ENCODE assay signal across 8 cellular contexts in genomic region chr20:24469116-24470030, GRCh38. TPM values are rescaled to one million over a fixed set of nuclear protein-coding genes. Genes with fewer than 3 reads are reported as not detected.
DNase-seq lines count a peak whose midpoint lies in the region; ATAC-seq, FAIRE-seq and TF ChIP-seq lines count a peak whose summit lies in the region.

Gene SYNDIG1 (plus strand): TSS chr20:24469629. CDS start chr20:24543098, 73,469 bp downstream.

- no peaks in the 10 kb centered on the region for H3K79me2 ChIP-seq in endothelial cell of umbilical vein (ENCODE audit: control insufficient read depth, insufficient read depth, low read length)

- no TSS peak for BruUV-seq in endothelial cell of umbilical vein (replicated peaks; lab: Mats Ljungman, UMichigan)

- TF ChIP-seq CTCF in endothelial cell of umbilical vein (IDR thresholded peaks at IDR 0.05; ENCODE audit: extremely low read depth in 1 of 2, insufficient read depth in 1 of 2, low read depth in 1 of 2, low read length in 2 of 2) (no peak), nephron (IDR thresholded peaks at IDR 0.05; ENCODE audit: unreplicated experiment in 3 of 3) (no peak)

- H3K4me3 Mint-ChIP-seq in nephron, result peak within 1 kb of the TSS; percentile 84 to 90 (median 87)

- no peaks in the 10 kb centered on the region for H3K9me3 Mint-ChIP-seq in nephron

- intact Hi-C loops in endothelial cell of umbilical vein (cut with micrococcal nuclease), result no loop called here

- no peaks in the 10 kb centered on the region for H3K9me3 ChIP-seq in endothelial cell of umbilical vein (replicated peaks; ENCODE audit: control insufficient read depth, insufficient read depth, low read length)

- no peak within 1 kb of the TSS for H3K9ac ChIP-seq in endothelial cell of umbilical vein (replicated peaks; ENCODE audit: extremely low read depth, insufficient read depth, low read length)

- H3K4me3 ChIP-seq in endothelial cell of umbilical vein (replicated peaks in 1 of 3; ENCODE audit: insufficient read depth in 1 of 3, low read depth in 1 of 3, low read length in 3 of 3), result no peak within 1 kb of the TSS

- TF ChIP-seq POLR2A in endothelial cell of umbilical vein (IDR thresholded peaks at IDR 0.05; ENCODE audit: low read depth, low read length), result no peak

- H3K36me3 ChIP-seq in endothelial cell of umbilical vein (ENCODE audit: control insufficient read depth in 2 of 2, extremely low read depth in 1 of 2, insufficient read depth in 2 of 2, low read length in 2 of 2), result no peaks in the 10 kb centered on the region

- H3K4me1 ChIP-seq in endothelial cell of umbilical vein (ENCODE audit: control insufficient read depth, extremely low read depth, insufficient read depth, low read length), result no peaks in the 10 kb centered on the region

- no peaks in the 10 kb centered on the region for H3K36me3 Mint-ChIP-seq in nephron (ENCODE audit: low read depth)

- H3K9me1 ChIP-seq in endothelial cell of umbilical vein (replicated peaks; ENCODE audit: control insufficient read depth, extremely low read depth, insufficient read depth, low read length), result no peaks in the 10 kb centered on the region

- no peak for FAIRE-seq in endothelial cell of umbilical vein (lab: Jason Lieb, UNC)

- peaks cover 15 to 24% of the 10 kb centered on the region in 2 experiments for H3K27me3 ChIP-seq in endothelial cell of umbilical vein (ENCODE audit: control insufficient read depth in 2 of 2, insufficient read depth in 2 of 2, low read length in 2 of 2)

- H2AFZ ChIP-seq in endothelial cell of umbilical vein (ENCODE audit: low read depth, low read length), result no peak within 1 kb of the TSS

- dilution Hi-C loops in endothelial cell of umbilical vein (cut with MboI; ENCODE audit: extremely low pct_ligation_motif_present, low sequenced_read_pairs), result no loop called here

- no peak within 1 kb of the TSS for H3K27ac ChIP-seq in endothelial cell of umbilical vein (ENCODE audit: insufficient read depth, low read depth, low read length)

- peak; percentile 17 for DNase-seq in stimulated activated CD4-positive, alpha-beta T cell treated with anti-CD3 and anti-CD28 coated beads, Interleukin-15, amount 100 ng/mL, for 24 hours
- no peak for DNase-seq in stimulated activated CD4-positive, alpha-beta T cell treated with anti-CD3 and anti-CD28 coated beads, Interleukin-12 subunit alpha, Interleukin-12 subunit beta, amount 100 ng/mL, for 4 hours
- no peak for DNase-seq in endothelial cell of umbilical vein (ENCODE audit: low read depth, low spot score)
- DNase-seq in SKM-1 treated with dmso at 0.1 percent for 144 hours (lab: John Stamatoyannopoulos, UW; ENCODE audit: unreplicated experiment), result no peak

- H4K20me1 ChIP-seq in endothelial cell of umbilical vein (replicated peaks; ENCODE audit: control insufficient read depth, extremely low read depth, insufficient read depth, low read length), result no peaks in the 10 kb centered on the region

- peaks cover 82% of the 10 kb centered on the region for H3K27me3 Mint-ChIP-seq in nephron (ENCODE audit: low read depth)

- no peak for ATAC-seq in GM21423 (IDR thresholded peaks at IDR 0.05; ENCODE audit: unreplicated experiment)
- ATAC-seq in GM18861 (IDR thresholded peaks at IDR 0.05; ENCODE audit: unreplicated experiment), result no peak
- ATAC-seq in HG03159 (IDR thresholded peaks at IDR 0.05; ENCODE audit: unreplicated experiment), result no peak

- peak within 1 kb of the TSS; percentile 47 to 66 (median 66) for H3K27ac Mint-ChIP-seq in nephron

- POLR2A ChIA-PET in endothelial cell of umbilical vein (lab: Charles Lee), result no interaction called here

- CTCF ChIA-PET in endothelial cell of umbilical vein (lab: Charles Lee), result no interaction called here

- H3K4me1 Mint-ChIP-seq in nephron, result peaks cover 45% of the 10 kb centered on the region

- no peak within 1 kb of the TSS for H3K4me2 ChIP-seq in endothelial cell of umbilical vein (ENCODE audit: insufficient read depth, low read length)

TF ChIP-seq in endothelial cell of umbilical vein, 7 proteins besides CTCF, POLR2A, EP300 and RAD21:
- TF ChIP-seq FOS (IDR thresholded peaks at IDR 0.05; ENCODE audit: borderline replicate concordance, insufficient read depth, low read length) (no peak), JUN (IDR thresholded peaks at IDR 0.05; ENCODE audit: borderline replicate concordance, insufficient read depth, insufficient read length, low read depth) (no peak), MYC (IDR thresholded peaks at IDR 0.05; ENCODE audit: low read depth, low read length) (no peak), GATA2 (IDR thresholded peaks at IDR 0.05; ENCODE audit: insufficient read depth, insufficient read length, low read depth, low read length) (no peak), EZH2 (IDR thresholded peaks at IDR 0.05; ENCODE audit: borderline replicate concordance, low read depth, low read length, severe bottlenecking) (peak; percentile 58)
- TF ChIP-seq, protein P1, sequence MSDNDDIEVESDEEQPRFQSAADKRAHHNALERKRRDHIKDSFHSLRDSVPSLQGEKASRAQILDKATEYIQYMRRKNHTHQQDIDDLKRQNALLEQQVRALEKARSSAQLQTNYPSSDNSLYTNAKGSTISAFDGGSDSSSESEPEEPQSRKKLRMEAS (IDR thresholded peaks at IDR 0.05; ENCODE audit: insufficient read depth, insufficient read length), result no peak

RNA-seq across cellular contexts. Expression of gene SYNDIG1, which starts in this region (rescaled TPM):
- total RNA-seq in endothelial cell of umbilical vein, result not detected in 2 replicates
- not detected in 2 replicates for polyA plus RNA-seq in endothelial cell of umbilical vein
- polyA plus RNA-seq in endothelial cell of umbilical vein (2011; cell fraction: cytosol; rRNA removed), result not detected in 2 replicates
- polyA plus RNA-seq in endothelial cell of umbilical vein (2011; cell fraction: nucleus; rRNA removed), result not detected in 2 replicates
- polyA plus RNA-seq in endothelial cell of umbilical vein (2012), result not detected in 2 replicates
- not detected in 2 replicates for polyA minus RNA-seq in endothelial cell of umbilical vein
- polyA minus RNA-seq in endothelial cell of umbilical vein (2011; cell fraction: cytosol; rRNA and poly(A)+ RNA removed), result not detected
- polyA minus RNA-seq in endothelial cell of umbilical vein (2011; cell fraction: nucleus; rRNA and poly(A)+ RNA removed), result not detected in 2 replicates
